ENCODE assay signal across 32 cellular contexts in the genomic region with DNA sequence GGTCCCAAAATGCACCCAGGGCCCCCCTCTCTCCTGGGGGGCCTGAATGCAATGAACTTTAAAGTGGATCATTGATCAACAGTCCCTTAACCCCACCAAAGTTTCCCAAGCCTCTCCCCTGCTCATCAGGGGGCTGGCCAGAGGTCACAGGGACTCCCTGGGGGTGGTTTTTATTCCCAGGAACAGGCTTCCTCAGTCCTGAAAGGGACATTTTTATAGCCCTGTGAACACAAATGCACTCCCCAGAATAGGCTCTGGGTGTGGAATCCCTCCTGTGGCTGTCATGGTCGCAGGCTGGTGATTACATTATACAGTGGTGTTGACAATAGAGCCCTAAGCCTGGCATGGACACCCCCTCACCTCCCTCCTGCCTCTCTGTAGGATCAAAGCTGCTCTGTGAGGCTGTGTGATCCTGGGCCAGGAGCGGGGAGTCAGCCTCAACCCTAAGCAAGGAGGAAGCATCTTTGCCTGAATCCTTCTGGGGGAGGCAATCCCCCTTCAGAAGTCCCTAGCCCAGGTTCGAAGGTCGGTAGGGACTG. TPM values are rescaled to one million over a fixed set of nuclear protein-coding genes. Genes with fewer than 3 reads are reported as not detected.
DNase-seq lines count a peak whose midpoint lies in the region; ATAC-seq, FAIRE-seq and TF ChIP-seq lines count a peak whose summit lies in the region.
"Had no signal": no experiment of that assay in that cellular context is flagged by ENCODE, and none has a peak within 500 bp of the region (broad histone marks: within the 10 kb centered on the region; RNA-seq: fewer than 3 reads in every experiment).

No MANE protein-coding gene starts in this region.

- H3K4me3 ChIP-seq in A549 (no peak overlapping the region), BE2C (ENCODE audit: low read depth, low read length) (no peak overlapping the region), tibial nerve (no peak overlapping the region)
- H3K4me3 ChIP-seq: HAP-1, left ventricle myocardium inferior, prostate gland, stomach had no signal

- no peak overlapping the region for H3K27ac ChIP-seq in A549
- H3K27ac ChIP-seq in tibial nerve, result no peak overlapping the region
- H3K27ac ChIP-seq: C4-2B, left ventricle myocardium inferior, prostate gland, stomach had no signal

- DNase-seq in A549 (ENCODE audit: low read depth in 1 of 2, low spot score in 1 of 2) (no peak), BE2C (peak; percentile 3), WTC11 (ENCODE audit: low spot score) (no peak), tibial nerve (ENCODE audit: low spot score in 2 of 2) (no peak)
- DNase-seq: activated CD4-positive, alpha-beta T cell treated with anti-CD3 and anti-CD28 coated beads, Interleukin-2, amount 50 U/mL, for 4 hours; activated CD4-positive, CD25-positive, alpha-beta regulatory T cell; activated gamma-delta T cell treated with Interleukin-2 at 50 U/mL for 16 hours; activated naive CD8-positive, alpha-beta T cell treated with anti-CD3 and anti-CD28 coated beads, Interleukin-2, amount 50 U/mL, for 24 hours; activated T-cell treated with anti-CD3 and anti-CD28 coated beads, Interleukin-2, amount 50 U/mL, for 48 hours; central memory CD4-positive, alpha-beta T cell; DND-41; effector memory CD8-positive, alpha-beta T cell; erythroblast; glutamatergic neuron; Karpas-422; left ventricle myocardium inferior; NCI-H1436 treated with DMSO at 0.1 percent for 48 hours; nucleus accumbens; stimulated activated CD4-positive, alpha-beta T cell treated with anti-CD3 and anti-CD28 coated beads, Interleukin-12 subunit alpha, Interleukin-12 subunit beta, amount 100 ng/mL, for 4 hours; stimulated activated CD4-positive, alpha-beta T cell treated with anti-CD3 and anti-CD28 coated beads, Interleukin-4, amount 100 ng/mL, for 1 hour; stomach; T-helper 1 cell had no signal

- H3K4me2 ChIP-seq in A549, result no peak overlapping the region

- FAIRE-seq in A549 (lab: Jason Lieb, UNC), result no peak
- FAIRE-seq: astrocyte had no signal

- H3K36me3 ChIP-seq in BE2C, result no peaks in the 10 kb centered on the region
- no peaks in the 10 kb centered on the region for H3K36me3 ChIP-seq in tibial nerve
- H3K36me3 ChIP-seq: HAP-1, left ventricle myocardium inferior, prostate gland, stomach had no signal

- no peak overlapping the region for H3K27ac Mint-ChIP-seq in WTC11
- no peak overlapping the region for H3K27ac Mint-ChIP-seq in nephron
- H3K27ac Mint-ChIP-seq: activated naive CD8-positive, alpha-beta T cell treated with anti-CD3 and anti-CD28 coated beads, Interleukin-2, amount 50 U/mL, for 24 hours; effector memory CD8-positive, alpha-beta T cell had no signal

- CTCF ChIA-PET in A549 (lab: Yijun Ruan, JAX) (interaction anchor here (2.0 to 15.1 kb wide), 3 partner anchors 5 to 286 kb away, joined by 7 to 150 read pairs (median 8); no protein-coding TSS in a partner anchor), WTC11 (lab: Charles Lee) (interaction anchor here (0.6 to 2.7 kb wide), 2 partner anchors 12 to 451 kb away, joined by 4 to 18 read pairs; a partner anchor contains a TSS)

- TF ChIP-seq CTCF in A549 (IDR thresholded peaks at IDR 0.05), result no peak
- no peak for TF ChIP-seq CTCF in BE2C (IDR thresholded peaks at IDR 0.05; ENCODE audit: low read depth, low read length)
- TF ChIP-seq CTCF in WTC11 (IDR thresholded peaks at IDR 0.05), result no peak
- no peak for TF ChIP-seq CTCF in nephron (IDR thresholded peaks at IDR 0.05; ENCODE audit: unreplicated experiment in 3 of 3)
- no peak for TF ChIP-seq CTCF in tibial nerve (IDR thresholded peaks at IDR 0.05)

- TF ChIP-seq POLR2A in A549 (IDR thresholded peaks at IDR 0.05; ENCODE audit: low read length) (no peak), tibial nerve (IDR thresholded peaks at IDR 0.05) (no peak)

- no peaks in the 10 kb centered on the region for H3K9me3 Mint-ChIP-seq in WTC11
- no peaks in the 10 kb centered on the region for H3K9me3 Mint-ChIP-seq in nephron
- H3K9me3 Mint-ChIP-seq: activated naive CD8-positive, alpha-beta T cell treated with anti-CD3 and anti-CD28 coated beads, Interleukin-2, amount 50 U/mL, for 24 hours; effector memory CD8-positive, alpha-beta T cell had no signal

- H3K9me3 ChIP-seq in A549, result no peaks in the 10 kb centered on the region
- H3K9me3 ChIP-seq in BE2C, result no peaks in the 10 kb centered on the region
- no peaks in the 10 kb centered on the region for H3K9me3 ChIP-seq in tibial nerve
- H3K9me3 ChIP-seq: HAP-1, left ventricle myocardium inferior, prostate gland, stomach had no signal

- H3K27me3 ChIP-seq in BE2C, result peaks cover 28% of the 10 kb centered on the region
- H3K27me3 ChIP-seq in tibial nerve, result peaks cover 0 to 85% of the 10 kb centered on the region in 2 donors

- H3K36me3 Mint-ChIP-seq in WTC11, result no peaks in the 10 kb centered on the region
- no peaks in the 10 kb centered on the region for H3K36me3 Mint-ChIP-seq in nephron (ENCODE audit: low read depth)

- 0 out of 2 replicates have a peak overlapping the region, but pooled peaks have one; percentile 75 for H3K4me3 Mint-ChIP-seq in WTC11
- H3K4me3 Mint-ChIP-seq in nephron, result peak overlapping the region in 2 of 3 experiments; percentile 40 to 44

- H3K4me1 ChIP-seq in A549 (peaks cover 20% of the 10 kb centered on the region), BE2C (no peaks in the 10 kb centered on the region), tibial nerve (peaks cover 0 to 19% (median 6%) of the 10 kb centered on the region in 4 donors)
- H3K4me1 ChIP-seq: prostate gland had no signal

- ATAC-seq in A549 (peak; percentile 9 to 11; a peak in 3 of 6 replicates), WTC11 (no peak), HG02588 (IDR thresholded peaks at IDR 0.05; ENCODE audit: unreplicated experiment) (no peak), GM21367 (IDR thresholded peaks at IDR 0.05; ENCODE audit: unreplicated experiment) (no peak)
- ATAC-seq: activated naive CD8-positive, alpha-beta T cell treated with anti-CD3 and anti-CD28 coated beads, Interleukin-2, amount 50 U/mL, for 24 hours; effector memory CD8-positive, alpha-beta T cell; sciatic nerve had no signal

- 63% methylated on average over 3 of the region's 4 CpGs for WGBS in A549 (ENCODE audit: missing lambda C conversion rate)
- whole genome bisulfite sequencing in tibial nerve, 2 donors, result 15 to 48% methylated on average over 4 of the region's 4 CpGs

- TF ChIP-seq EP300 in A549 (IDR thresholded peaks at IDR 0.05) (no peak), tibial nerve (IDR thresholded peaks at IDR 0.05) (no peak)

- H3K4me1 Mint-ChIP-seq in WTC11 (peaks cover 49% of the 10 kb centered on the region), nephron (peaks cover 7% of the 10 kb centered on the region)

- POLR2A ChIA-PET in A549 (lab: Yijun Ruan, JAX) (interaction anchor here (0.5 kb wide), 1 partner anchor 95 kb away, joined by 7 read pairs; no protein-coding TSS in a partner anchor), WTC11 (lab: Charles Lee) (interaction anchor here (1.3 kb wide), 1 partner anchor 451 kb away, joined by 3 read pairs; a partner anchor contains a TSS)

- peaks cover 75% of the 10 kb centered on the region for H3K27me3 Mint-ChIP-seq in WTC11 (ENCODE audit: low read depth)
- peaks cover 99% of the 10 kb centered on the region for H3K27me3 Mint-ChIP-seq in nephron (ENCODE audit: low read depth)

- no peak for TF ChIP-seq RAD21 in A549 (conservative IDR thresholded peaks at IDR 0.05 in 1 of 2, IDR thresholded peaks at IDR 0.05 in 1 of 2)

TF ChIP-seq in A549, 52 proteins besides CTCF, POLR2A, EP300 and RAD21 (continues in another document):
- TF ChIP-seq SMC3 (IDR thresholded peaks at IDR 0.05) (no peak), POLR2AphosphoS2 (conservative IDR thresholded peaks at IDR 0.05; ENCODE audit: low read length) (no peak), MYC (IDR thresholded peaks at IDR 0.05; ENCODE audit: borderline replicate concordance, low read length) (no peak), EHMT2 (IDR thresholded peaks at IDR 0.05; ENCODE audit: low read depth) (no peak), ZC3H11A (IDR thresholded peaks at IDR 0.05) (no peak), ZSCAN20 (CRISPR knock-in tag; IDR thresholded peaks at IDR 0.05) (no peak), RARB (CRISPR knock-in tag; IDR thresholded peaks at IDR 0.05) (no peak), GATA3 (IDR thresholded peaks at IDR 0.05; ENCODE audit: borderline replicate concordance) (no peak), FOSL2 (IDR thresholded peaks at IDR 0.05) (no peak), FOSL2 (CRISPR knock-in tag; IDR thresholded peaks at IDR 0.05) (no peak)
- TF ChIP-seq, protein P1, sequence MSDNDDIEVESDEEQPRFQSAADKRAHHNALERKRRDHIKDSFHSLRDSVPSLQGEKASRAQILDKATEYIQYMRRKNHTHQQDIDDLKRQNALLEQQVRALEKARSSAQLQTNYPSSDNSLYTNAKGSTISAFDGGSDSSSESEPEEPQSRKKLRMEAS (IDR thresholded peaks at IDR 0.05), result no peak

TF ChIP-seq in WTC11, 78 proteins besides CTCF, POLR2A, EP300 and RAD21 (continues in another document):
- TF ChIP-seq, protein P2, sequence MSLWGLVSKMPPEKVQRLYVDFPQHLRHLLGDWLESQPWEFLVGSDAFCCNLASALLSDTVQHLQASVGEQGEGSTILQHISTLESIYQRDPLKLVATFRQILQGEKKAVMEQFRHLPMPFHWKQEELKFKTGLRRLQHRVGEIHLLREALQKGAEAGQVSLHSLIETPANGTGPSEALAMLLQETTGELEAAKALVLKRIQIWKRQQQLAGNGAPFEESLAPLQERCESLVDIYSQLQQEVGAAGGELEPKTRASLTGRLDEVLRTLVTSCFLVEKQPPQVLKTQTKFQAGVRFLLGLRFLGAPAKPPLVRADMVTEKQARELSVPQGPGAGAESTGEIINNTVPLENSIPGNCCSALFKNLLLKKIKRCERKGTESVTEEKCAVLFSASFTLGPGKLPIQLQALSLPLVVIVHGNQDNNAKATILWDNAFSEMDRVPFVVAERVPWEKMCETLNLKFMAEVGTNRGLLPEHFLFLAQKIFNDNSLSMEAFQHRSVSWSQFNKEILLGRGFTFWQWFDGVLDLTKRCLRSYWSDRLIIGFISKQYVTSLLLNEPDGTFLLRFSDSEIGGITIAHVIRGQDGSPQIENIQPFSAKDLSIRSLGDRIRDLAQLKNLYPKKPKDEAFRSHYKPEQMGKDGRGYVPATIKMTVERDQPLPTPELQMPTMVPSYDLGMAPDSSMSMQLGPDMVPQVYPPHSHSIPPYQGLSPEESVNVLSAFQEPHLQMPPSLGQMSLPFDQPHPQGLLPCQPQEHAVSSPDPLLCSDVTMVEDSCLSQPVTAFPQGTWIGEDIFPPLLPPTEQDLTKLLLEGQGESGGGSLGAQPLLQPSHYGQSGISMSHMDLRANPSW (CRISPR knock-in tag; conservative IDR thresholded peaks at IDR 0.05; ENCODE audit: low read depth), result no peak
- TF ChIP-seq JAZF1 (CRISPR knock-in tag; IDR thresholded peaks at IDR 0.05) (no peak), PRRX2 (CRISPR knock-in tag; IDR thresholded peaks at IDR 0.05) (no peak)

RNA-seq across cellular contexts. Expression of a gene that starts 1.4 kb away (rescaled TPM):
- polyA plus RNA-seq in A549 (2011; rRNA removed), result 0.06 and 0.11 TPM in 2 replicates
- polyA plus RNA-seq in A549 (2012; cell fraction: cytosol; rRNA removed), result 0.05 and 0.07 TPM in 2 replicates
- polyA plus RNA-seq in A549 (2012; cell fraction: nucleus; rRNA removed), result 0.08 and 0.18 TPM in 2 replicates
- polyA plus RNA-seq in A549 (2017; fragmentation: RNase III; extraction: RNeasy Plus Mini Kit Qiagen cat#74134 plus additional on column Dnase treatment), result 0.11 TPM in 1 of 3 replicates, not detected in the others
- polyA minus RNA-seq in A549 (2011; rRNA and poly(A)+ RNA removed), result not detected in 2 replicates
- polyA plus RNA-seq in BE2C (2012; ENCODE audit: insufficient read depth, insufficient read length, low read depth), result 0.43 TPM
- 5.4 to 6.7 TPM (median 6.2 TPM) in 3 replicates for total RNA-seq in WTC11 (2021)
- total RNA-seq in tibial nerve, result 1 to 10 TPM; 1.0 to 8.7 (median 2.3) TPM
- total RNA-seq: astrocyte, NCI-H460, SK-MEL-5 had no signal

Comparison
In these comparisons a context has a peak if more than half of its experiments do, and no peak if none do; other contexts are left out.
1. ATAC-seq: peak in A549 (2 of 2); none in WTC11 (single experiment), HG02588 (single experiment) and GM21367 (single experiment).